12 cellular contexts compared by ENCODE assay signal in genomic region chr10:46520941-46521340, GRCh38. TPM values are rescaled to one million over a fixed set of nuclear protein-coding genes. Genes with fewer than 3 reads are reported as not detected.
DNase-seq lines count a peak whose midpoint lies in the region; ATAC-seq and TF ChIP-seq lines count a peak whose summit lies in the region.
"Had no signal": no experiment of that assay in that cellular context is flagged by ENCODE, and none has a peak within 500 bp of the region (broad histone marks: within the 10 kb centered on the region; RNA-seq: fewer than 3 reads in every experiment).

No MANE protein-coding gene starts in this region.

- H3K9me2 ChIP-seq in GM23338 (ENCODE audit: insufficient read depth) (peaks cover 24% of the 10 kb centered on the region), PC-9 (ENCODE audit: insufficient read depth) (no peaks in the 10 kb centered on the region)

- H3K4me3 Mint-ChIP-seq in GM23338: no peak overlapping the region

- intact Hi-C loops in left ventricle myocardium inferior (cut with micrococcal nuclease) (no loop called here), PC-9 (cut with micrococcal nuclease; ENCODE audit: unreplicated experiment) (no loop called here)

- H3K9me3 Mint-ChIP-seq in GM23338: no peaks in the 10 kb centered on the region

- DNase-seq in AG10803 (ENCODE audit: low read depth) (peak; percentile 44), GM23338 (ENCODE audit: low spot score) (no peak), T1000 (lab: John Stamatoyannopoulos, UW) (peak; percentile 51), left ventricle myocardium inferior (peak; percentile 17), PC-9 (no peak), GM13976 (ENCODE audit: low spot score) (no peak)
- DNase-seq: effector CD4-positive, alpha-beta T cell; retina had no signal

- H3K4me1 ChIP-seq in GM23338 (ENCODE audit: insufficient read depth) (0 out of 2 replicates have a peak, but pooled peaks cover 7% of the 10 kb centered on the region), left ventricle myocardium inferior (peaks cover 7% of the 10 kb centered on the region), PC-9 (replicated peaks; ENCODE audit: insufficient read depth) (peaks cover 44% of the 10 kb centered on the region)

- no peak for TF ChIP-seq CTCF in AG10803 (conservative IDR thresholded peaks at IDR 0.05; ENCODE audit: low read length)
- no peak for TF ChIP-seq CTCF in GM23338 (conservative IDR thresholded peaks at IDR 0.05; ENCODE audit: low read depth in 2 of 2)
- TF ChIP-seq CTCF in left ventricle myocardium inferior (IDR thresholded peaks at IDR 0.05; ENCODE audit: borderline replicate concordance): no peak
- no peak for TF ChIP-seq CTCF in PC-9 (conservative IDR thresholded peaks at IDR 0.05)
- TF ChIP-seq CTCF in GM13976 (IDR thresholded peaks at IDR 0.05; ENCODE audit: borderline replicate concordance, control extremely low read depth, extremely low read depth, insufficient read depth, missing control alignments): no peak

- H3K27me3 ChIP-seq in GM23338 (ENCODE audit: insufficient read depth) (no peaks in the 10 kb centered on the region), left ventricle myocardium inferior (ENCODE audit: low read depth) (peaks cover 50% of the 10 kb centered on the region), PC-9 (ENCODE audit: insufficient read depth, low read depth) (no peaks in the 10 kb centered on the region)

- H2AFZ ChIP-seq in GM23338 (peak overlapping the region; percentile 76), PC-9 (no peak overlapping the region)

- H3K79me2 ChIP-seq in GM23338 (replicated peaks; ENCODE audit: insufficient read depth): no peaks in the 10 kb centered on the region
- H3K79me2 ChIP-seq in PC-9 (ENCODE audit: low read depth): no peaks in the 10 kb centered on the region

- H3K27me3 Mint-ChIP-seq in GM23338 (ENCODE audit: insufficient read depth, low read depth, poor library complexity): peaks cover 4% of the 10 kb centered on the region

- H3F3A ChIP-seq in GM23338 (replicated peaks; ENCODE audit: low read depth) (peaks cover 7% of the 10 kb centered on the region), PC-9 (ENCODE audit: insufficient read depth, low read depth) (peaks cover 41% of the 10 kb centered on the region)

- CTCF ChIA-PET in PC-9 (lab: Charles Lee): no interaction called here

- no peaks in the 10 kb centered on the region for H3K4me1 Mint-ChIP-seq in GM23338

- H3K9me3 ChIP-seq in left ventricle myocardium inferior (replicated peaks) (no peaks in the 10 kb centered on the region), PC-9 (ENCODE audit: insufficient read depth, low read depth) (no peaks in the 10 kb centered on the region)

- ATAC-seq in GM23338: no peak
- ATAC-seq in GM18511 (IDR thresholded peaks at IDR 0.05; ENCODE audit: unreplicated experiment): no peak
- ATAC-seq in HG02678 (IDR thresholded peaks at IDR 0.05; ENCODE audit: unreplicated experiment): no peak

- BruUV-seq in PC-9 (replicated peaks; lab: Mats Ljungman, UMichigan): no TSS peak

- H3K4me3 ChIP-seq in AG10803 (ENCODE audit: low read length): no peak overlapping the region
- no peak overlapping the region for H3K4me3 ChIP-seq in GM23338
- H3K4me3 ChIP-seq in left ventricle myocardium inferior: no peak overlapping the region
- no peak overlapping the region for H3K4me3 ChIP-seq in PC-9

- H4K20me1 ChIP-seq in GM23338 (replicated peaks; ENCODE audit: insufficient read depth) (no peaks in the 10 kb centered on the region), PC-9 (ENCODE audit: insufficient read depth) (no peaks in the 10 kb centered on the region)

- H3K36me3 ChIP-seq in GM23338 (ENCODE audit: insufficient read depth): no peaks in the 10 kb centered on the region; the same call in 1 of the 2 replicates
- no peaks in the 10 kb centered on the region for H3K36me3 ChIP-seq in left ventricle myocardium inferior
- no peaks in the 10 kb centered on the region for H3K36me3 ChIP-seq in PC-9 (ENCODE audit: low read depth)

- H3K27ac ChIP-seq in GM23338 (ENCODE audit: low read depth): no peak overlapping the region
- H3K27ac ChIP-seq in left ventricle myocardium inferior (replicated peaks): no peak overlapping the region
- H3K27ac ChIP-seq in PC-9: no peak overlapping the region

- H3K4me2 ChIP-seq in GM23338 (no peak overlapping the region), PC-9 (no peak overlapping the region)

- in situ Hi-C loops in GM13976 (cut with MboI; ENCODE audit: low sequenced_read_pairs, unreplicated experiment): no loop called here

- POLR2A ChIA-PET in PC-9 (lab: Charles Lee; ENCODE audit: unreplicated experiment): no interaction called here

- no peaks in the 10 kb centered on the region for H3K36me3 Mint-ChIP-seq in GM23338 (ENCODE audit: low read depth)

- no peak overlapping the region for H3K27ac Mint-ChIP-seq in GM23338

TF ChIP-seq in GM23338, 12 proteins besides CTCF, POLR2A, EP300 and RAD21 (continues in another document):
- TF ChIP-seq NANOG (IDR thresholded peaks at IDR 0.05; ENCODE audit: borderline replicate concordance) (no peak), EZH2 (IDR thresholded peaks at IDR 0.05; ENCODE audit: low read depth, unreplicated experiment) (no peak), POLR2AphosphoS5 (IDR thresholded peaks at IDR 0.05; ENCODE audit: low read depth) (no peak), CREB1 (CRISPR knock-in tag; IDR thresholded peaks at IDR 0.05; ENCODE audit: low read depth) (no peak), EZH2phosphoT487 (IDR thresholded peaks at IDR 0.05; ENCODE audit: unreplicated experiment) (no peak), ZNF462 (CRISPR knock-in tag; IDR thresholded peaks at IDR 0.05) (no peak)

RNA-seq across cellular contexts. Expression of gene GPRIN2, which starts 35.5 kb away (rescaled TPM):
- 24.4 and 28.5 TPM in 2 replicates for total RNA-seq in GM23338 (2014; rRNA removed; shearing (Covaris generic))
- 2.9 and 3.0 TPM in 2 replicates for polyA plus RNA-seq in GM23338 (2016; fragmentation: Nextera tagmentation; extraction: Ambion mirVana)
- total RNA-seq in left ventricle myocardium inferior (not detected), PC-9 (2021) (33.1 and 53.6 TPM in 2 replicates)
- total RNA-seq: OCI-LY7 had no signal

RNA-seq across cellular contexts. Expression of gene NPY4R, which starts 55.2 kb away (rescaled TPM):
- not detected in 2 replicates for total RNA-seq in GM23338 (2014; rRNA removed; shearing (Covaris generic))
- not detected in 2 replicates for polyA plus RNA-seq in GM23338 (2016; fragmentation: Nextera tagmentation; extraction: Ambion mirVana)
- total RNA-seq in left ventricle myocardium inferior (not detected), PC-9 (2021) (2.9 and 3.1 TPM in 2 replicates)
- total RNA-seq: kidney epithelial cell, OCI-LY7 had no signal

RNA-seq across cellular contexts. Expression of gene SYT15, which starts 58.0 kb away (rescaled TPM):
- total RNA-seq in GM23338 (2014; rRNA removed; shearing (Covaris generic)): 0.39 TPM in 1 of 2 replicates, not detected in the other
- polyA plus RNA-seq in GM23338 (2016; fragmentation: Nextera tagmentation; extraction: Ambion mirVana): 0.83 and 1.5 TPM in 2 replicates
- total RNA-seq in left ventricle myocardium inferior (1.9 TPM), PC-9 (2021) (1.9 and 3.3 TPM in 2 replicates)

Comparison
In these comparisons a context has a peak if more than half of its experiments do, and no peak if none do; other contexts are left out.
1. DNase-seq: peak in AG10803 (single experiment), T1000 (single experiment) and left ventricle myocardium inferior (single experiment); none in GM23338 (single experiment), PC-9 (0 of 2) and GM13976 (single experiment).
2. RNA of gene GPRIN2, which starts 35.5 kb away (total RNA-seq): 33.1 to 53.6 TPM in PC-9 and 24.4 to 28.5 TPM in GM23338; not detected in left ventricle myocardium inferior (single experiment); every median in the first group is over 10 times any median in the second.